17 cellular contexts compared by ENCODE assay signal in genomic region chr14:105854600-105855245, GRCh38.
DNase-seq lines count a peak whose midpoint lies in the region; ATAC-seq, FAIRE-seq and TF ChIP-seq lines count a peak whose summit lies in the region.
"Had no signal": no experiment of that assay in that cellular context is flagged by ENCODE, and none has a peak within 500 bp of the region (broad histone marks: within the 10 kb centered on the region; RNA-seq: fewer than 3 reads in every experiment).

No MANE protein-coding gene starts in this region.

- H3K4me1 ChIP-seq in kidney (ENCODE audit: control insufficient read depth in 1 of 2, insufficient read depth in 1 of 2, low read depth in 1 of 2, low read length in 2 of 2) (no peaks in the 10 kb centered on the region), upper lobe of left lung (no peaks in the 10 kb centered on the region)
- H3K4me1 ChIP-seq: esophagus muscularis mucosa, neural progenitor cell, thyroid gland had no signal

- H3K27me3 Mint-ChIP-seq in activated naive CD4-positive, alpha-beta T cell treated with anti-CD3 and anti-CD28 coated beads, Interleukin-2, amount 10 ng/mL, durations not matched to agents 7 days and 5 days: peaks cover 21% of the 10 kb centered on the region
- H3K27me3 Mint-ChIP-seq in T-helper 2 cell treated with Interferon-gamma antibody and Interleukin-4, amounts not matched to agents 5 μg/mL and 100 μg/mL, for 36 hours (ENCODE audit: low read depth): no peaks in the 10 kb centered on the region

- WGBS in upper lobe of left lung, 2 donors: 90 to 94% methylated on average over 15 to 26 of the region's 26 CpGs

- ATAC-seq in upper lobe of left lung (ENCODE audit: low FRiP score in 2 of 2): no peak
- ATAC-seq in GM18909 (IDR thresholded peaks at IDR 0.05; ENCODE audit: poor library complexity, unreplicated experiment): no peak
- ATAC-seq in HG03039 (IDR thresholded peaks at IDR 0.05; ENCODE audit: unreplicated experiment): no peak
- ATAC-seq: right cardiac atrium had no signal

- H3K36me3 ChIP-seq in kidney (ENCODE audit: control insufficient read depth in 1 of 2, insufficient read depth in 2 of 2, low read length in 2 of 2) (no peaks in the 10 kb centered on the region), upper lobe of left lung (no peaks in the 10 kb centered on the region)
- H3K36me3 ChIP-seq: esophagus muscularis mucosa, neural progenitor cell, thyroid gland had no signal

- TF ChIP-seq POLR2A in upper lobe of left lung (IDR thresholded peaks at IDR 0.05): no peak

- peak overlapping the region; percentile 72 for H3K27ac Mint-ChIP-seq in activated naive CD4-positive, alpha-beta T cell treated with anti-CD3 and anti-CD28 coated beads, Interleukin-2, amount 10 ng/mL, durations not matched to agents 7 days and 5 days
- peak overlapping the region; percentile 32 for H3K27ac Mint-ChIP-seq in T-helper 2 cell treated with Interferon-gamma antibody and Interleukin-4, amounts not matched to agents 5 μg/mL and 100 μg/mL, for 36 hours
- H3K27ac Mint-ChIP-seq: dendritic cell treated with granulocyte-macrophage colony-stimulating factor and Interleukin-4, amounts not matched to agents 40 ng/mL and 50 ng/mL, for 4 days; neural progenitor cell had no signal

- no peaks in the 10 kb centered on the region for H3K27me3 ChIP-seq in upper lobe of left lung
- H3K27me3 ChIP-seq: esophagus muscularis mucosa, neural progenitor cell, thyroid gland had no signal

- no peak for FAIRE-seq in kidney (lab: Jason Lieb, UNC)

- CTCF ChIA-PET in activated naive CD4-positive, alpha-beta T cell treated with anti-CD3 and anti-CD28 coated beads, Interleukin-2, amount 10 ng/mL, durations not matched to agents 7 days and 5 days (lab: Charles Lee): no interaction called here

- H3K27ac ChIP-seq in kidney (ENCODE audit: low read depth in 2 of 2, low read length in 2 of 2): no peak overlapping the region
- H3K27ac ChIP-seq in upper lobe of left lung: no peak overlapping the region
- H3K27ac ChIP-seq: esophagus muscularis mucosa, KMS-11, neural progenitor cell, thyroid gland had no signal

- peaks cover 55% of the 10 kb centered on the region for H3K4me1 Mint-ChIP-seq in activated naive CD4-positive, alpha-beta T cell treated with anti-CD3 and anti-CD28 coated beads, Interleukin-2, amount 10 ng/mL, durations not matched to agents 7 days and 5 days
- H3K4me1 Mint-ChIP-seq in T-helper 2 cell treated with Interferon-gamma antibody and Interleukin-4, amounts not matched to agents 5 μg/mL and 100 μg/mL, for 36 hours (ENCODE audit: low read depth): peaks cover 20% of the 10 kb centered on the region
- H3K4me1 Mint-ChIP-seq: neural progenitor cell had no signal

- intact Hi-C loops in kidney (cut with DNase I): no loop called here

- no peak for TF ChIP-seq EP300 in upper lobe of left lung (IDR thresholded peaks at IDR 0.05)

- H3K4me3 Mint-ChIP-seq in activated naive CD4-positive, alpha-beta T cell treated with anti-CD3 and anti-CD28 coated beads, Interleukin-2, amount 10 ng/mL, durations not matched to agents 7 days and 5 days: peak overlapping the region; percentile 59
- peak overlapping the region; percentile 40 for H3K4me3 Mint-ChIP-seq in T-helper 2 cell treated with Interferon-gamma antibody and Interleukin-4, amounts not matched to agents 5 μg/mL and 100 μg/mL, for 36 hours
- H3K4me3 Mint-ChIP-seq: dendritic cell treated with granulocyte-macrophage colony-stimulating factor and Interleukin-4, amounts not matched to agents 40 ng/mL and 50 ng/mL, for 4 days; neural progenitor cell had no signal

- H3K9me3 Mint-ChIP-seq in activated naive CD4-positive, alpha-beta T cell treated with anti-CD3 and anti-CD28 coated beads, Interleukin-2, amount 10 ng/mL, durations not matched to agents 7 days and 5 days: no peaks in the 10 kb centered on the region
- H3K9me3 Mint-ChIP-seq in T-helper 2 cell treated with Interferon-gamma antibody and Interleukin-4, amounts not matched to agents 5 μg/mL and 100 μg/mL, for 36 hours: no peaks in the 10 kb centered on the region
- H3K9me3 Mint-ChIP-seq: dendritic cell treated with granulocyte-macrophage colony-stimulating factor and Interleukin-4, amounts not matched to agents 40 ng/mL and 50 ng/mL, for 4 days had no signal

- H3K36me3 Mint-ChIP-seq in activated naive CD4-positive, alpha-beta T cell treated with anti-CD3 and anti-CD28 coated beads, Interleukin-2, amount 10 ng/mL, durations not matched to agents 7 days and 5 days: peaks cover 42% of the 10 kb centered on the region
- peaks cover 8% of the 10 kb centered on the region for H3K36me3 Mint-ChIP-seq in T-helper 2 cell treated with Interferon-gamma antibody and Interleukin-4, amounts not matched to agents 5 μg/mL and 100 μg/mL, for 36 hours (ENCODE audit: low read depth)

- TF ChIP-seq CTCF in kidney (IDR thresholded peaks at IDR 0.05; ENCODE audit: borderline replicate concordance, extremely low read depth, insufficient read depth) (no peak), upper lobe of left lung (IDR thresholded peaks at IDR 0.05) (no peak)

- no peak for DNase-seq in activated naive CD4-positive, alpha-beta T cell treated with anti-CD3 and anti-CD28 coated beads, Interleukin-2, amount 10 ng/mL, durations not matched to agents 7 days and 5 days
- no peak for DNase-seq in activated naive CD4-positive, alpha-beta T cell (lab: John Stamatoyannopoulos, UW)
- DNase-seq in T-helper 2 cell treated with Interferon-gamma antibody and Interleukin-4, amounts not matched to agents 5 μg/mL and 100 μg/mL, for 36 hours (ENCODE audit: low spot score): no peak
- DNase-seq in kidney (peak; percentile 61), upper lobe of left lung (peak; percentile 19 to 66), ureter (ENCODE audit: low spot score) (no peak)
- DNase-seq: activated CD4-positive, alpha-beta T cell treated with anti-CD3 and anti-CD28 coated beads, Interleukin-2, amount 50 U/mL, for 48 hours; activated gamma-delta T cell; glutamatergic neuron; thyroid gland had no signal

- H3K9ac ChIP-seq in kidney (ENCODE audit: low read length in 2 of 2): no peak overlapping the region
- H3K9ac ChIP-seq: KMS-11, neural progenitor cell had no signal

- H3K4me3 ChIP-seq in kidney (ENCODE audit: low read length in 2 of 2) (no peak overlapping the region), upper lobe of left lung (no peak overlapping the region)
- H3K4me3 ChIP-seq: esophagus muscularis mucosa, neural progenitor cell, thyroid gland had no signal

- H3K9me3 ChIP-seq in kidney (ENCODE audit: control insufficient read depth in 1 of 2, low read length in 2 of 2): no peaks in the 10 kb centered on the region
- no peaks in the 10 kb centered on the region for H3K9me3 ChIP-seq in upper lobe of left lung
- H3K9me3 ChIP-seq: esophagus muscularis mucosa, thyroid gland had no signal

Comparison
In these comparisons a context has a peak if more than half of its experiments do, and no peak if none do; other contexts are left out.
1. DNase-seq: peak in kidney (single experiment) and upper lobe of left lung (2 of 2); none in activated naive CD4-positive, alpha-beta T cell treated with anti-CD3 and anti-CD28 coated beads, Interleukin-2, amount 10 ng/mL, durations not matched to agents 7 days and 5 days (single experiment), activated naive CD4-positive, alpha-beta T cell (0 of 4), T-helper 2 cell treated with Interferon-gamma antibody and Interleukin-4, amounts not matched to agents 5 μg/mL and 100 μg/mL, for 36 hours (single experiment) and ureter (single experiment).